23 cellular contexts compared by ENCODE assay signal in the genomic region with DNA sequence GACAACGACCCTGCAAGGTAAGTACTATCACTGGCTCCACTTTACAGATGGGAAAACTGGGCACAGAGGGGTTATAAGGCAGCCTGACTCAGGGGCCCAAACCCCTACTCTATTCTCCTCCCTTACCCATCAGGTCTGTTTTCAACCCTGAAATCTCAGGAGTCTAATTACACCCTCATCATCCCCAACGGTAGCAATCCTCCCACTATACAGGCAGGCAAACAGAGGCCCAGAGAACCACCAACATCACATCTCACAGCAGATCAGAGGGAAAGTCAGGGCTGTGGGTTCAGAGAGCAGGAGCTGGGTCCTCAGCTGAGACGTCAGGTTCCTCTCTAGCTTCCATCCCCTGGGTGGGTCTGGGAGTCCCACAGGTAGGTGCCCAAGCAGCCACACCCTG. TPM values are rescaled to one million over a fixed set of nuclear protein-coding genes. Genes with fewer than 3 reads are reported as not detected.
A peak's percentile ranks its signal among the peaks of the same experiment; 100 is the strongest.
DNase-seq lines count a peak whose midpoint lies in the region; ATAC-seq, FAIRE-seq and TF ChIP-seq lines count a peak whose summit lies in the region.
"Had no signal": no experiment of that assay in that cellular context is flagged by ENCODE, and none has a peak within 500 bp of the region (broad histone marks: within the 10 kb centered on the region; RNA-seq: fewer than 3 reads in every experiment).

No MANE protein-coding gene starts in this region.

- H3K4me3 ChIP-seq in Karpas-422 (ENCODE audit: low read length) (peak overlapping the region; percentile 90; the same call in 1 of the 2 replicates), GM12878 (no peak overlapping the region), osteoblast (ENCODE audit: insufficient read depth, low read length) (no peak overlapping the region), dorsolateral prefrontal cortex (no peak overlapping the region)
- H3K4me3 ChIP-seq: SK-N-MC had no signal

- H2AFZ ChIP-seq in Karpas-422 (ENCODE audit: low read length) (no peak overlapping the region), GM12878 (ENCODE audit: control insufficient read depth, low read depth, low read length) (no peak overlapping the region), osteoblast (ENCODE audit: low read length) (no peak overlapping the region)

- no peaks in the 10 kb centered on the region for H3K9me3 Mint-ChIP-seq in Calu3 (ENCODE audit: low read depth, unreplicated experiment)

- peak overlapping the region; percentile 97 for H3K4me2 ChIP-seq in Karpas-422 (ENCODE audit: low read depth, low read length, poor library complexity, severe bottlenecking)
- peak overlapping the region; percentile 42; the same call in 1 of the 2 replicates for H3K4me2 ChIP-seq in GM12878 (ENCODE audit: control insufficient read depth, insufficient read depth)
- H3K4me2 ChIP-seq in osteoblast (ENCODE audit: insufficient read depth, low read length) = no peak overlapping the region

- H3K4me3 Mint-ChIP-seq in Calu3 (ENCODE audit: low read depth, unreplicated experiment) = no peak overlapping the region
- H3K4me3 Mint-ChIP-seq: CD14-positive monocyte had no signal

- TF ChIP-seq POLR2A in GM12878 (IDR thresholded peaks at IDR 0.05; ENCODE audit: low read depth, low read length) = no peak

- BruUV-seq in Calu3 (replicated peaks; lab: Mats Ljungman, UMichigan) = no TSS peak
- BruUV-seq in GM12878 (replicated peaks; lab: Mats Ljungman, UMichigan) = no TSS peak

- FAIRE-seq in GM12878 (lab: Jason Lieb, UNC) = no peak
- FAIRE-seq: H1, RCC 7860 had no signal

- in situ Hi-C loops in GM12878 (cut with MboI) = no loop called here

- RAD21 ChIA-PET in GM12878 (lab: Charles Lee; ENCODE audit: unreplicated experiment) = interaction anchor here (0.7 to 1.5 kb wide), 2 partner anchors 17 to 31 kb away, joined by 3 to 4 read pairs; a partner anchor contains a TSS

- H3K27ac ChIP-seq in Karpas-422 (ENCODE audit: low read length) (no peak overlapping the region), GM12878 (ENCODE audit: control insufficient read depth, insufficient read depth) (no peak overlapping the region), osteoblast (ENCODE audit: low read depth, low read length) (no peak overlapping the region), dorsolateral prefrontal cortex (no peak overlapping the region)
- H3K27ac ChIP-seq: HL-60, SK-N-MC had no signal

- 0% methylated on average over 3 of the region's 3 CpGs for WGBS in GM12878 (ENCODE audit: insufficient coverage, insufficient replicate concordance, low lambda C conversion rate, missing lambda C conversion rate)

- H3K9me2 ChIP-seq in Karpas-422 (replicated peaks; ENCODE audit: insufficient read depth, low read length) = no peaks in the 10 kb centered on the region

- H3K4me1 Mint-ChIP-seq in Calu3 (ENCODE audit: low read depth, unreplicated experiment) = peaks cover 48% of the 10 kb centered on the region
- H3K4me1 Mint-ChIP-seq: CD14-positive monocyte had no signal

- peaks cover 100% of the 10 kb centered on the region for H3K36me3 Mint-ChIP-seq in Calu3 (ENCODE audit: insufficient read depth, unreplicated experiment)

- DNase-seq in Calu3 = no peak
- DNase-seq in Karpas-422 = no peak
- DNase-seq in GM12878 (ENCODE audit: low read depth, low spot score) = no peak
- DNase-seq in osteoblast (ENCODE audit: insufficient read length, low spot score, missing footprints) = peak; percentile 39
- DNase-seq in NCI-H69 (lab: John Stamatoyannopoulos, UW) = no peak
- DNase-seq in dorsolateral prefrontal cortex = no peak
- DNase-seq: AML-193, DMS 273 treated with DMSO at 0.1 percent for 48 hours, GDM1, IMR-90, NCI-H1092 treated with DMSO at 0.1 percent for 48 hours, NCI-H446 treated with DMSO at 0.1 percent for 48 hours, SHP77 had no signal

- intact Hi-C loops in Calu3 (cut with micrococcal nuclease; ENCODE audit: unreplicated experiment) (loop anchor here (5.0 kb wide), 1 partner anchor 33 kb away; no protein-coding TSS in a partner anchor), GM12878 (cut with micrococcal nuclease; ENCODE audit: unreplicated experiment) (no loop called here), dorsolateral prefrontal cortex (cut with DNase I) (no loop called here)

- H3K36me3 ChIP-seq in Karpas-422 (ENCODE audit: insufficient read depth, low read length) (peaks cover 12% of the 10 kb centered on the region), GM12878 (ENCODE audit: control insufficient read depth in 2 of 2, insufficient read depth in 2 of 2, low read length in 1 of 2) (no peaks in the 10 kb centered on the region), osteoblast (ENCODE audit: insufficient read depth, low read length) (no peaks in the 10 kb centered on the region)

- H3K9me3 ChIP-seq in Karpas-422 (ENCODE audit: low read length) (no peaks in the 10 kb centered on the region), GM12878 (replicated peaks; ENCODE audit: control insufficient read depth, insufficient read depth, low read length) (no peaks in the 10 kb centered on the region), osteoblast (ENCODE audit: low read depth, low read length) (no peaks in the 10 kb centered on the region)

- ATAC-seq in GM12878 (no peak), GM21360 (IDR thresholded peaks at IDR 0.05; ENCODE audit: unreplicated experiment) (no peak), HG03460 (IDR thresholded peaks at IDR 0.05; ENCODE audit: unreplicated experiment) (no peak)

- H3K27me3 ChIP-seq in Karpas-422 (ENCODE audit: low read length) (no peaks in the 10 kb centered on the region), GM12878 (replicated peaks in 1 of 2; ENCODE audit: control insufficient read depth in 2 of 2, insufficient read depth in 2 of 2, low read length in 1 of 2) (no peaks in the 10 kb centered on the region; a peak in 1 of 4 replicates), osteoblast (ENCODE audit: insufficient read depth, low read length) (no peaks in the 10 kb centered on the region), dorsolateral prefrontal cortex (no peaks in the 10 kb centered on the region)

- POLR2A ChIA-PET in GM12878 (lab: Charles Lee) = no interaction called here

- no peaks in the 10 kb centered on the region for H3K27me3 Mint-ChIP-seq in Calu3 (ENCODE audit: unreplicated experiment)

- peaks cover 23% of the 10 kb centered on the region for H3K79me2 ChIP-seq in Karpas-422 (ENCODE audit: low read length)
- H3K79me2 ChIP-seq in GM12878 (ENCODE audit: control insufficient read depth, insufficient read depth, low read length) = peaks cover 4% of the 10 kb centered on the region
- H3K79me2 ChIP-seq in osteoblast (ENCODE audit: insufficient read depth, low read length) = no peaks in the 10 kb centered on the region

- H3K4me1 ChIP-seq in Karpas-422 (ENCODE audit: low read length) (peaks cover 19% of the 10 kb centered on the region), GM12878 (ENCODE audit: control insufficient read depth, insufficient read depth, low read length) (no peaks in the 10 kb centered on the region), osteoblast (ENCODE audit: insufficient read depth, low read length) (no peaks in the 10 kb centered on the region)

- H4K20me1 ChIP-seq in Karpas-422 (ENCODE audit: insufficient read depth, low read depth, low read length) = no peaks in the 10 kb centered on the region
- no peaks in the 10 kb centered on the region for H4K20me1 ChIP-seq in GM12878 (ENCODE audit: control insufficient read depth, insufficient read depth)
- peaks cover 2% of the 10 kb centered on the region for H4K20me1 ChIP-seq in osteoblast (ENCODE audit: insufficient read depth, low read length)

- SMC1A ChIA-PET in GM12878 (lab: Charles Lee; ENCODE audit: uncharacterized antibody, unreplicated experiment) = interaction anchor here (2.4 kb wide), 1 partner anchor 16 kb away, joined by 8 read pairs; a partner anchor contains a TSS

- TF ChIP-seq RAD21 in GM12878 (IDR thresholded peaks at IDR 0.05; ENCODE audit: insufficient read depth, low read depth, low read length) = no peak

- CTCF ChIA-PET in Calu3 (lab: Charles Lee) = interaction anchor here (0.7 to 1.4 kb wide), 3 partner anchors 8 to 16 kb away, joined by 3 to 4 read pairs (median 4); a partner anchor contains a TSS
- CTCF ChIA-PET in GM12878 (lab: Yijun Ruan, JAX) = interaction anchor here (1.5 kb wide), 1 partner anchor 34 kb away, joined by 3 read pairs; no protein-coding TSS in a partner anchor

- H3K9ac ChIP-seq in Karpas-422 (ENCODE audit: low read length) = peak overlapping the region; percentile 92
- no peak overlapping the region; the same call in 1 of the 2 replicates for H3K9ac ChIP-seq in GM12878 (ENCODE audit: control insufficient read depth, insufficient read depth, low read length)

- TF ChIP-seq CTCF in Calu3 (IDR thresholded peaks at IDR 0.05; ENCODE audit: unreplicated experiment) = no peak
- TF ChIP-seq CTCF in GM12878 (IDR thresholded peaks at IDR 0.05 in 2 of 3, conservative IDR thresholded peaks at IDR 0.05 in 1 of 3; ENCODE audit: control insufficient read depth in 2 of 3, extremely low read depth in 1 of 3, insufficient read depth in 1 of 3, low read depth in 3 of 3, low read length in 3 of 3) = no peak
- no peak for TF ChIP-seq CTCF in osteoblast (IDR thresholded peaks at IDR 0.05; ENCODE audit: extremely low read depth, low read depth, low read length)
- no peak for TF ChIP-seq CTCF in dorsolateral prefrontal cortex (IDR thresholded peaks at IDR 0.05 in 54 of 56, conservative IDR thresholded peaks at IDR 0.05 in 2 of 56; ENCODE audit: low read depth in 1 of 56, partially characterized antibody in 56 of 56)

- TF ChIP-seq EP300 in GM12878 (IDR thresholded peaks at IDR 0.05; ENCODE audit: borderline replicate concordance in 1 of 2, control insufficient read depth in 1 of 2, low read depth in 2 of 2, low read length in 2 of 2) = no peak

- H3K27ac Mint-ChIP-seq in Calu3 (ENCODE audit: unreplicated experiment) = peak overlapping the region; percentile 87

RNA-seq across cellular contexts. Expression of a gene that starts 16.5 kb away (rescaled TPM):
- 695 and 705 TPM in 2 replicates for total RNA-seq in Calu3 (2022)
- 102 and 133 TPM in 2 replicates for total RNA-seq in Karpas-422 (2014; rRNA removed; shearing (Covaris generic); ENCODE audit: low replicate concordance)
- total RNA-seq in GM12878 (2013; cell fraction: nucleolus; rRNA removed) = 55.8 and 58.1 TPM in 2 replicates
- total RNA-seq in GM12878 (2014; rRNA removed) = 17.9 and 25.5 TPM in 2 replicates
- total RNA-seq in GM12878 (2014; rRNA removed; fragmentation: Illumina TruSeq; extraction: Trizol) = 5.3 and 7.3 TPM in 2 replicates
- total RNA-seq in GM12878 (2021) = 31.7 and 36.3 TPM in 2 replicates
- 6.3 TPM for polyA plus RNA-seq in GM12878 (2011; ENCODE audit: low read depth)
- 5.3 and 34.0 TPM in 2 replicates for polyA plus RNA-seq in GM12878 (2011; rRNA removed)
- 36.7 and 43.0 TPM in 2 replicates for polyA plus RNA-seq in GM12878 (2011; cell fraction: cytosol; rRNA removed)
- 36.4 and 67.7 TPM in 2 replicates for polyA plus RNA-seq in GM12878 (2011; cell fraction: nucleus; rRNA removed)
- polyA plus RNA-seq in GM12878 (2012) = 15.9 and 17.4 TPM in 2 replicates
- 3.8 and 11.4 TPM in 2 replicates for polyA plus RNA-seq in GM12878 (2014; fragmentation: Illumina TruSeq; extraction: Trizol)
- 1 to 10 TPM; 1.5 to 2.9 TPM for polyA plus RNA-seq in GM12878 (2014; fragmentation: Nextera tagmentation; extraction: Ambion mirVana)
- 14.5 and 20.4 TPM in 2 replicates for polyA plus RNA-seq in GM12878 (2014; rRNA removed)
- polyA plus RNA-seq in GM12878 (2016; fragmentation: Nextera tagmentation; extraction: Ambion mirVana) = 10 to 100 TPM; 10.9 to 11.8 TPM
- polyA minus RNA-seq in GM12878 (2011; rRNA and poly(A)+ RNA removed) = 31.9 and 39.4 TPM in 2 replicates
- polyA minus RNA-seq in GM12878 (2011; cell fraction: cytosol; rRNA and poly(A)+ RNA removed) = 33.7 and 37.0 TPM in 2 replicates
- polyA minus RNA-seq in GM12878 (2011; cell fraction: nucleus; rRNA and poly(A)+ RNA removed) = 17.8 and 23.9 TPM in 2 replicates
- 18.0 and 24.2 TPM in 2 replicates for total RNA-seq in osteoblast
- total RNA-seq in dorsolateral prefrontal cortex = 10 to 100 TPM in 118 of 120 experiments, 1 to 10 TPM in 2; 8.2 to 46.7 (median 21.8) TPM
- total RNA-seq: LHCN-M2 had no signal

RNA-seq across cellular contexts. Expression of a gene that starts 35.5 kb away (rescaled TPM):
- 0.86 and 1.2 TPM in 2 replicates for total RNA-seq in Calu3 (2022)
- total RNA-seq in Karpas-422 (2014; rRNA removed; shearing (Covaris generic); ENCODE audit: low replicate concordance) = 0.04 and 0.48 TPM in 2 replicates
- not detected in 2 replicates for total RNA-seq in GM12878 (2013; cell fraction: nucleolus; rRNA removed)
- not detected in 2 replicates for total RNA-seq in GM12878 (2014; rRNA removed)
- total RNA-seq in GM12878 (2014; rRNA removed; fragmentation: Illumina TruSeq; extraction: Trizol) = not detected in 2 replicates
- not detected in 2 replicates for total RNA-seq in GM12878 (2021)
- polyA plus RNA-seq in GM12878 (2011; ENCODE audit: low read depth) = not detected
- not detected in 2 replicates for polyA plus RNA-seq in GM12878 (2011; rRNA removed)
- not detected in 2 replicates for polyA plus RNA-seq in GM12878 (2011; cell fraction: cytosol; rRNA removed)
- polyA plus RNA-seq in GM12878 (2011; cell fraction: nucleus; rRNA removed) = 0.03 and 0.04 TPM in 2 replicates
- polyA plus RNA-seq in GM12878 (2012) = 0.11 TPM in 1 of 2 replicates, not detected in the other
- not detected in 2 replicates for polyA plus RNA-seq in GM12878 (2014; fragmentation: Illumina TruSeq; extraction: Trizol)
- polyA plus RNA-seq in GM12878 (2014; fragmentation: Nextera tagmentation; extraction: Ambion mirVana) = not detected
- not detected in 2 replicates for polyA plus RNA-seq in GM12878 (2014; rRNA removed)
- polyA plus RNA-seq in GM12878 (2016; fragmentation: Nextera tagmentation; extraction: Ambion mirVana) = not detected
- 0.07 TPM in 1 of 2 replicates, not detected in the other for polyA minus RNA-seq in GM12878 (2011; rRNA and poly(A)+ RNA removed)
- not detected in 2 replicates for polyA minus RNA-seq in GM12878 (2011; cell fraction: cytosol; rRNA and poly(A)+ RNA removed)
- not detected in 2 replicates for polyA minus RNA-seq in GM12878 (2011; cell fraction: nucleus; rRNA and poly(A)+ RNA removed)
- under 0.01 TPM in 1 of 2 replicates, not detected in the other for total RNA-seq in osteoblast
- 10 to 100 TPM in 101 of 120 experiments, 1 to 10 TPM in 19; 5.9 to 49.7 (median 14.5) TPM for total RNA-seq in dorsolateral prefrontal cortex
- total RNA-seq: LHCN-M2 had no signal
- polyA plus RNA-seq: CD14-positive monocyte had no signal

RNA-seq across cellular contexts. Expression of a gene that starts 41.8 kb away (rescaled TPM):
- 19.9 and 22.5 TPM in 2 replicates for total RNA-seq in Calu3 (2022)
- 0.61 TPM in 1 of 2 replicates, not detected in the other for total RNA-seq in Karpas-422 (2014; rRNA removed; shearing (Covaris generic); ENCODE audit: low replicate concordance)
- 3.0 and 4.0 TPM in 2 replicates for total RNA-seq in GM12878 (2013; cell fraction: nucleolus; rRNA removed)
- 0.85 and 1.9 TPM in 2 replicates for total RNA-seq in GM12878 (2014; rRNA removed)
- total RNA-seq in GM12878 (2014; rRNA removed; fragmentation: Illumina TruSeq; extraction: Trizol) = 0.46 and 0.54 TPM in 2 replicates
- total RNA-seq in GM12878 (2021) = 1.1 and 1.5 TPM in 2 replicates
- not detected for polyA plus RNA-seq in GM12878 (2011; ENCODE audit: low read depth)
- polyA plus RNA-seq in GM12878 (2011; rRNA removed) = 0.29 and 0.64 TPM in 2 replicates
- polyA plus RNA-seq in GM12878 (2011; cell fraction: cytosol; rRNA removed) = 0.84 and 1.3 TPM in 2 replicates
- polyA plus RNA-seq in GM12878 (2011; cell fraction: nucleus; rRNA removed) = 0.89 and 1.3 TPM in 2 replicates
- polyA plus RNA-seq in GM12878 (2012) = 0.35 and 0.39 TPM in 2 replicates
- polyA plus RNA-seq in GM12878 (2014; fragmentation: Illumina TruSeq; extraction: Trizol) = 0.32 TPM in 1 of 2 replicates, not detected in the other
- polyA plus RNA-seq in GM12878 (2014; fragmentation: Nextera tagmentation; extraction: Ambion mirVana) = under 1 TPM in 1 of 2 experiments, not detected in 1; 0.37 TPM
- 0.55 and 1.2 TPM in 2 replicates for polyA plus RNA-seq in GM12878 (2014; rRNA removed)
- polyA plus RNA-seq in GM12878 (2016; fragmentation: Nextera tagmentation; extraction: Ambion mirVana) = 1 to 10 TPM in 1 of 2 experiments, under 1 TPM in 1; 0.81 to 1.0 TPM
- 0.59 and 1.5 TPM in 2 replicates for polyA minus RNA-seq in GM12878 (2011; rRNA and poly(A)+ RNA removed)
- 1.8 and 2.0 TPM in 2 replicates for polyA minus RNA-seq in GM12878 (2011; cell fraction: cytosol; rRNA and poly(A)+ RNA removed)
- polyA minus RNA-seq in GM12878 (2011; cell fraction: nucleus; rRNA and poly(A)+ RNA removed) = 0.73 and 2.3 TPM in 2 replicates
- total RNA-seq in osteoblast = 59.7 and 66.6 TPM in 2 replicates
- 10 to 100 TPM in 80 of 120 experiments, 1 to 10 TPM in 40; 5.0 to 25.5 (median 10.9) TPM for total RNA-seq in dorsolateral prefrontal cortex

RNA-seq across cellular contexts. Expression of a gene that starts 42.8 kb away (rescaled TPM):
- total RNA-seq in Calu3 (2022) (0.92 and 3.6 TPM in 2 replicates), GM12878 (2014; rRNA removed) (1.8 and 2.1 TPM in 2 replicates), GM12878 (2014; rRNA removed; fragmentation: Illumina TruSeq; extraction: Trizol) (1.5 and 1.6 TPM in 2 replicates), GM12878 (2021) (3.8 and 4.2 TPM in 2 replicates), osteoblast (387 and 396 TPM in 2 replicates), dorsolateral prefrontal cortex (10 to 100 TPM in 119 of 120 experiments, 1 to 10 TPM in 1; 8.8 to 66.9 (median 20.5) TPM)
- 0.54 and 1.9 TPM in 2 replicates for total RNA-seq in Karpas-422 (2014; rRNA removed; shearing (Covaris generic); ENCODE audit: low replicate concordance)
- 7.9 and 9.6 TPM in 2 replicates for total RNA-seq in GM12878 (2013; cell fraction: nucleolus; rRNA removed)
- 0.25 TPM for polyA plus RNA-seq in GM12878 (2011; ENCODE audit: low read depth)
- polyA plus RNA-seq in GM12878 (2011; rRNA removed) (1.6 and 2.9 TPM in 2 replicates), GM12878 (2014; fragmentation: Illumina TruSeq; extraction: Trizol) (2.6 and 3.4 TPM in 2 replicates), GM12878 (2014; fragmentation: Nextera tagmentation; extraction: Ambion mirVana) (under 1 TPM; 0.02 to 0.08 TPM), GM12878 (2014; rRNA removed) (4.7 and 5.2 TPM in 2 replicates), GM12878 (2016; fragmentation: Nextera tagmentation; extraction: Ambion mirVana) (under 1 TPM; 0.18 to 0.71 TPM)
- polyA plus RNA-seq in GM12878 (2011; cell fraction: cytosol; rRNA removed) = 3.6 and 4.6 TPM in 2 replicates
- polyA plus RNA-seq in GM12878 (2011; cell fraction: nucleus; rRNA removed) = 19.5 and 31.0 TPM in 2 replicates
- 1.5 and 1.8 TPM in 2 replicates for polyA plus RNA-seq in GM12878 (2012)
- 1.0 and 1.9 TPM in 2 replicates for polyA minus RNA-seq in GM12878 (2011; rRNA and poly(A)+ RNA removed)
- polyA minus RNA-seq in GM12878 (2011; cell fraction: cytosol; rRNA and poly(A)+ RNA removed) = 2.7 and 2.8 TPM in 2 replicates
- polyA minus RNA-seq in GM12878 (2011; cell fraction: nucleus; rRNA and poly(A)+ RNA removed) = 3.4 and 5.0 TPM in 2 replicates
- polyA plus RNA-seq: CD14-positive monocyte had no signal

RNA-seq across cellular contexts. Expression of a gene that starts 57.9 kb away (rescaled TPM):
- total RNA-seq in Calu3 (2022) = not detected in 2 replicates
- not detected in 2 replicates for total RNA-seq in Karpas-422 (2014; rRNA removed; shearing (Covaris generic); ENCODE audit: low replicate concordance)
- total RNA-seq in GM12878 (2013; cell fraction: nucleolus; rRNA removed) = not detected in 2 replicates
- not detected in 2 replicates for total RNA-seq in GM12878 (2014; rRNA removed)
- not detected in 2 replicates for total RNA-seq in GM12878 (2014; rRNA removed; fragmentation: Illumina TruSeq; extraction: Trizol)
- total RNA-seq in GM12878 (2021) = not detected in 2 replicates
- not detected for polyA plus RNA-seq in GM12878 (2011; ENCODE audit: low read depth)
- polyA plus RNA-seq in GM12878 (2011; rRNA removed) = not detected in 2 replicates
- polyA plus RNA-seq in GM12878 (2011; cell fraction: cytosol; rRNA removed) = not detected in 2 replicates
- polyA plus RNA-seq in GM12878 (2011; cell fraction: nucleus; rRNA removed) = not detected in 2 replicates
- not detected in 2 replicates for polyA plus RNA-seq in GM12878 (2012)
- polyA plus RNA-seq in GM12878 (2014; fragmentation: Illumina TruSeq; extraction: Trizol) = not detected in 2 replicates
- polyA plus RNA-seq in GM12878 (2014; fragmentation: Nextera tagmentation; extraction: Ambion mirVana) = not detected
- not detected in 2 replicates for polyA plus RNA-seq in GM12878 (2014; rRNA removed)
- not detected for polyA plus RNA-seq in GM12878 (2016; fragmentation: Nextera tagmentation; extraction: Ambion mirVana)
- not detected in 2 replicates for polyA minus RNA-seq in GM12878 (2011; rRNA and poly(A)+ RNA removed)
- polyA minus RNA-seq in GM12878 (2011; cell fraction: cytosol; rRNA and poly(A)+ RNA removed) = not detected in 2 replicates
- not detected in 2 replicates for polyA minus RNA-seq in GM12878 (2011; cell fraction: nucleus; rRNA and poly(A)+ RNA removed)
- not detected in 2 replicates for total RNA-seq in osteoblast
- 1 to 10 TPM in 2 of 120 experiments, not detected in 118; 1.3 to 1.5 TPM for total RNA-seq in dorsolateral prefrontal cortex
- total RNA-seq: Daoy, H1, HT1080, IMR-90, LHCN-M2 had no signal
- polyA plus RNA-seq: CD14-positive monocyte, H1, IMR-90 had no signal
